ENCODE assay signal across 30 cellular contexts in the genomic region with DNA sequence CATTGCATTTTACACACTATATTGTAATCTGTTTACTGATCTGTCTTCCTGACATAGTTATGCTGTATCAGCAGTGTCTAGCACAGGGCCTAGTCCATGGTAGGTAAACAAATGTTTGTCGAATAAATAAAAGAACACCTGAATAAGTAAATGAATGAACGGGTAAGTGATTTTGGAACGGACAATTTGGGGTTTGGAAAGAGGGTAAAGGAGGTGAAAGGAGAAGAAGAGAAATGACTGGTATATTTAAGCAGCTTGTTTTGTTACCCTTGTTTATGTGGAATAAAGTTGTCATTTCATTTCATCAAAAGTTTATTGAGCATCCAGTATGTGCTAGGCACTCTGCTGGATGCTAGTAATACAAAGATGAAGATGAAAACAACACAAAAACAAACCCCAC. TPM values are rescaled to one million over a fixed set of nuclear protein-coding genes. Genes with fewer than 3 reads are reported as not detected.
DNase-seq lines count a peak whose midpoint lies in the region; ATAC-seq and TF ChIP-seq lines count a peak whose summit lies in the region.
"Had no signal": no experiment of that assay in that cellular context is flagged by ENCODE, and none has a peak within 500 bp of the region (broad histone marks: within the 10 kb centered on the region; RNA-seq: fewer than 3 reads in every experiment).

A gene (plus strand): TSS at position 301 of the 400 bp plus-strand sequence.

- POLR2A ChIA-PET in activated naive CD8-positive, alpha-beta T cell treated with anti-CD3 and anti-CD28 coated beads, Interleukin-2, amount 10 ng/mL, durations not matched to agents 7 days and 5 days (lab: Charles Lee), result interaction anchor here (1.1 kb wide), 1 partner anchor 32 kb away, joined by 3 read pairs; no protein-coding TSS in a partner anchor
- POLR2A ChIA-PET in OCI-LY7 (lab: Charles Lee), result no interaction called here

- BruUV-seq in OCI-LY7 (replicated peaks; lab: Mats Ljungman, UMichigan), result no TSS peak

- H3K4me1 ChIP-seq in OCI-LY7 (ENCODE audit: insufficient read depth, low read length, poor library complexity, severe bottlenecking), result no peaks in the 10 kb centered on the region

- DNase-seq in activated naive CD8-positive, alpha-beta T cell treated with anti-CD3 and anti-CD28 coated beads, Interleukin-2, amount 10 ng/mL, durations not matched to agents 7 days and 5 days, result no peak
- no peak for DNase-seq in activated naive CD8-positive, alpha-beta T cell treated with anti-CD3 and anti-CD28 coated beads, Interleukin-2, amount 50 U/mL, for 24 hours
- DNase-seq in naive B cell, result no peak
- DNase-seq in OCI-LY7 (ENCODE audit: low spot score), result no peak
- no peak for DNase-seq in activated gamma-delta T cell treated with Interleukin-2 at 50 U/mL for 16 hours
- no peak for DNase-seq in hepatic stellate cell (ENCODE audit: low spot score)
- DNase-seq: activated CD4-positive, alpha-beta T cell treated with anti-CD3 and anti-CD28 coated beads, Interleukin-2, amount 10 ng/mL, durations not matched to agents 7 days and 5 days; activated naive CD4-positive, alpha-beta T cell; activated T-cell treated with anti-CD3 and anti-CD28 coated beads, Interleukin-2, amount 50 U/mL, for 4 hours; anterior cingulate cortex; cortex of kidney; DMS153; foreskin fibroblast; heart right ventricle; left colon; mesendoderm; NCI-H187 treated with DMSO at 0.1 percent for 48 hours; NK-92 treated with Interleukin-12 subunit alpha and Interleukin-12 subunit beta, amount 100 ng/mL, for 24 hours; PC-9; SHP77 treated with DMSO at 0.1 percent for 48 hours; stimulated activated CD4-positive, alpha-beta T cell treated with anti-CD3 and anti-CD28 coated beads, Interleukin-2, amount 100 ng/mL, for 24 hours; T1000 had no signal

- H3K27me3 Mint-ChIP-seq in activated naive CD8-positive, alpha-beta T cell treated with anti-CD3 and anti-CD28 coated beads, Interleukin-2, amount 10 ng/mL, durations not matched to agents 7 days and 5 days, result peaks cover 5% of the 10 kb centered on the region
- H3K27me3 Mint-ChIP-seq in activated naive CD8-positive, alpha-beta T cell treated with anti-CD3 and anti-CD28 coated beads, Interleukin-2, amount 50 U/mL, for 24 hours, result peaks cover 4% of the 10 kb centered on the region
- H3K27me3 Mint-ChIP-seq in brain (peaks cover 25% of the 10 kb centered on the region), naive B cell (peaks cover 47 to 72% (median 68%) of the 10 kb centered on the region in 3 donors)

- no peaks in the 10 kb centered on the region for H3K79me2 ChIP-seq in OCI-LY7 (ENCODE audit: insufficient read depth, low read depth, low read length)

- peaks cover 21% of the 10 kb centered on the region for H3K4me1 Mint-ChIP-seq in activated naive CD8-positive, alpha-beta T cell treated with anti-CD3 and anti-CD28 coated beads, Interleukin-2, amount 10 ng/mL, durations not matched to agents 7 days and 5 days
- peaks cover 16% of the 10 kb centered on the region for H3K4me1 Mint-ChIP-seq in activated naive CD8-positive, alpha-beta T cell treated with anti-CD3 and anti-CD28 coated beads, Interleukin-2, amount 50 U/mL, for 24 hours
- peaks cover 34% of the 10 kb centered on the region for H3K4me1 Mint-ChIP-seq in brain
- H3K4me1 Mint-ChIP-seq in naive B cell, result no peaks in the 10 kb centered on the region

- TF ChIP-seq CTCF in brain (conservative IDR thresholded peaks at IDR 0.05), result no peak
- TF ChIP-seq CTCF in OCI-LY7 (conservative IDR thresholded peaks at IDR 0.05; ENCODE audit: low read length), result no peak

- no peaks in the 10 kb centered on the region for H3K9me2 ChIP-seq in OCI-LY7 (ENCODE audit: insufficient read depth, low read length)

- H2AFZ ChIP-seq in OCI-LY7 (ENCODE audit: low read length), result no peak within 1 kb of the TSS
- H2AFZ ChIP-seq: PC-9 had no signal

- no peak for ATAC-seq in activated naive CD8-positive, alpha-beta T cell treated with anti-CD3 and anti-CD28 coated beads, Interleukin-2, amount 10 ng/mL, durations not matched to agents 7 days and 5 days (ENCODE audit: low read depth)
- no peak for ATAC-seq in activated naive CD8-positive, alpha-beta T cell treated with anti-CD3 and anti-CD28 coated beads, Interleukin-2, amount 50 U/mL, for 24 hours
- ATAC-seq in naive B cell (ENCODE audit: low read depth in 2 of 2) (no peak), GM19395 (IDR thresholded peaks at IDR 0.05; ENCODE audit: unreplicated experiment) (no peak)
- ATAC-seq: activated T-cell treated with anti-CD3 and anti-CD28 coated beads, Interleukin-2, amount 50 U/mL, for 4 hours; esophagus mucosa; heart right ventricle; left colon had no signal

- CTCF ChIA-PET in OCI-LY7 (lab: Charles Lee; ENCODE audit: unreplicated experiment), result no interaction called here

- intact Hi-C loops in OCI-LY7 (cut with micrococcal nuclease; ENCODE audit: unreplicated experiment), result no loop called here

- H3K36me3 ChIP-seq in OCI-LY7 (ENCODE audit: insufficient read depth, low read length), result no peaks in the 10 kb centered on the region
- H3K36me3 ChIP-seq: cardiac muscle cell, heart right ventricle had no signal

- H3K9me3 Mint-ChIP-seq in activated naive CD8-positive, alpha-beta T cell treated with anti-CD3 and anti-CD28 coated beads, Interleukin-2, amount 10 ng/mL, durations not matched to agents 7 days and 5 days, result peaks cover 1% of the 10 kb centered on the region
- H3K9me3 Mint-ChIP-seq in activated naive CD8-positive, alpha-beta T cell treated with anti-CD3 and anti-CD28 coated beads, Interleukin-2, amount 50 U/mL, for 24 hours, result no peaks in the 10 kb centered on the region
- H3K9me3 Mint-ChIP-seq in brain (peaks cover 8 to 25% (median 21%) of the 10 kb centered on the region in 5 experiments), naive B cell (peaks cover 0 to 14% (median 6%) of the 10 kb centered on the region in 7 donors)
- H3K9me3 Mint-ChIP-seq: activated CD4-positive, alpha-beta T cell treated with anti-CD3 and anti-CD28 coated beads, Interleukin-2, amount 10 ng/mL, durations not matched to agents 7 days and 5 days; activated T-cell treated with anti-CD3 and anti-CD28 coated beads, Interleukin-2, amount 50 U/mL, for 4 hours had no signal

- peak within 1 kb of the TSS; percentile 50 for H3K27ac Mint-ChIP-seq in activated naive CD8-positive, alpha-beta T cell treated with anti-CD3 and anti-CD28 coated beads, Interleukin-2, amount 10 ng/mL, durations not matched to agents 7 days and 5 days
- H3K27ac Mint-ChIP-seq in activated naive CD8-positive, alpha-beta T cell treated with anti-CD3 and anti-CD28 coated beads, Interleukin-2, amount 50 U/mL, for 24 hours, result no peak within 1 kb of the TSS
- peak within 1 kb of the TSS; percentile 26 to 86 (median 68) for H3K27ac Mint-ChIP-seq in brain
- no peak within 1 kb of the TSS for H3K27ac Mint-ChIP-seq in naive B cell

- H3K4me2 ChIP-seq in OCI-LY7 (ENCODE audit: low read length), result no peak within 1 kb of the TSS
- H3K4me2 ChIP-seq: PC-9 had no signal

- peaks cover 4% of the 10 kb centered on the region for H3K36me3 Mint-ChIP-seq in activated naive CD8-positive, alpha-beta T cell treated with anti-CD3 and anti-CD28 coated beads, Interleukin-2, amount 10 ng/mL, durations not matched to agents 7 days and 5 days
- H3K36me3 Mint-ChIP-seq in activated naive CD8-positive, alpha-beta T cell treated with anti-CD3 and anti-CD28 coated beads, Interleukin-2, amount 50 U/mL, for 24 hours (ENCODE audit: low read depth), result no peaks in the 10 kb centered on the region
- H3K36me3 Mint-ChIP-seq in brain, result no peaks in the 10 kb centered on the region
- H3K36me3 Mint-ChIP-seq in naive B cell, result no peaks in the 10 kb centered on the region

- no peak within 1 kb of the TSS for H3K4me3 ChIP-seq in OCI-LY7 (ENCODE audit: low read depth, low read length, poor library complexity, severe bottlenecking)
- H3K4me3 ChIP-seq: cardiac muscle cell, PC-9 had no signal

- H3K4me3 Mint-ChIP-seq in activated naive CD8-positive, alpha-beta T cell treated with anti-CD3 and anti-CD28 coated beads, Interleukin-2, amount 10 ng/mL, durations not matched to agents 7 days and 5 days, result no peak within 1 kb of the TSS
- H3K4me3 Mint-ChIP-seq in activated naive CD8-positive, alpha-beta T cell treated with anti-CD3 and anti-CD28 coated beads, Interleukin-2, amount 50 U/mL, for 24 hours, result no peak within 1 kb of the TSS
- peak within 1 kb of the TSS in 4 of 5 experiments; percentile 48 to 75 (median 52) for H3K4me3 Mint-ChIP-seq in brain
- H3K4me3 Mint-ChIP-seq in naive B cell, result peak within 1 kb of the TSS in 5 of 8 donors; percentile 23 to 82 (median 49)
- H3K4me3 Mint-ChIP-seq: activated CD4-positive, alpha-beta T cell treated with anti-CD3 and anti-CD28 coated beads, Interleukin-2, amount 10 ng/mL, durations not matched to agents 7 days and 5 days; activated T-cell treated with anti-CD3 and anti-CD28 coated beads, Interleukin-2, amount 50 U/mL, for 4 hours had no signal

- H4K20me1 ChIP-seq in OCI-LY7 (ENCODE audit: insufficient read depth, low read length), result no peaks in the 10 kb centered on the region

- no peaks in the 10 kb centered on the region for H3K9me3 ChIP-seq in OCI-LY7 (ENCODE audit: low read length)
- H3K9me3 ChIP-seq: heart right ventricle had no signal

- no peak within 1 kb of the TSS for H3K27ac ChIP-seq in OCI-LY7 (ENCODE audit: low read depth, low read length, poor library complexity, severe bottlenecking)
- H3K27ac ChIP-seq: cardiac muscle cell, PC-9 had no signal

RNA-seq across cellular contexts. Expression of the gene that starts here (rescaled TPM):
- total RNA-seq in activated naive CD8-positive, alpha-beta T cell treated with anti-CD3 and anti-CD28 coated beads, Interleukin-2, amount 10 ng/mL, durations not matched to agents 7 days and 5 days, result not detected
- polyA plus RNA-seq in brain (ENCODE audit: insufficient read depth, low read depth, low replicate concordance), result not detected
- not detected for polyA plus RNA-seq in naive B cell (ENCODE audit: low read depth in 6 of 6)
- total RNA-seq in OCI-LY7 (2014; rRNA removed; shearing (Covaris generic)), result not detected in 2 replicates
- total RNA-seq in OCI-LY7 (2022), result not detected in 2 replicates
- total RNA-seq: A172; activated CD4-positive, alpha-beta T cell treated with anti-CD3 and anti-CD28 coated beads, Interleukin-2, amount 10 ng/mL, durations not matched to agents 7 days and 5 days; activated T-cell treated with anti-CD3 and anti-CD28 coated beads, Interleukin-2, amount 50 U/mL, for 4 hours; cardiac muscle cell; esophagus mucosa; heart right ventricle; left colon; myocyte; osteocyte; PC-9; urinary bladder had no signal
- polyA plus RNA-seq: cardiac muscle cell, urinary bladder had no signal

Comparison
In these comparisons a context has a peak if more than half of its experiments do, and no peak if none do; other contexts are left out.
1. H3K27ac Mint-ChIP-seq: peak in activated naive CD8-positive, alpha-beta T cell treated with anti-CD3 and anti-CD28 coated beads, Interleukin-2, amount 10 ng/mL, durations not matched to agents 7 days and 5 days (single experiment) and brain (5 of 5); none in activated naive CD8-positive, alpha-beta T cell treated with anti-CD3 and anti-CD28 coated beads, Interleukin-2, amount 50 U/mL, for 24 hours (single experiment) and naive B cell (0 of 6).
2. H3K4me3 Mint-ChIP-seq: peak in brain (4 of 5) and naive B cell (5 of 8); none in activated naive CD8-positive, alpha-beta T cell treated with anti-CD3 and anti-CD28 coated beads, Interleukin-2, amount 10 ng/mL, durations not matched to agents 7 days and 5 days (single experiment) and activated naive CD8-positive, alpha-beta T cell treated with anti-CD3 and anti-CD28 coated beads, Interleukin-2, amount 50 U/mL, for 24 hours (single experiment).